Comparison of ENCODE assay signal across 18 cellular contexts in the genomic region with DNA sequence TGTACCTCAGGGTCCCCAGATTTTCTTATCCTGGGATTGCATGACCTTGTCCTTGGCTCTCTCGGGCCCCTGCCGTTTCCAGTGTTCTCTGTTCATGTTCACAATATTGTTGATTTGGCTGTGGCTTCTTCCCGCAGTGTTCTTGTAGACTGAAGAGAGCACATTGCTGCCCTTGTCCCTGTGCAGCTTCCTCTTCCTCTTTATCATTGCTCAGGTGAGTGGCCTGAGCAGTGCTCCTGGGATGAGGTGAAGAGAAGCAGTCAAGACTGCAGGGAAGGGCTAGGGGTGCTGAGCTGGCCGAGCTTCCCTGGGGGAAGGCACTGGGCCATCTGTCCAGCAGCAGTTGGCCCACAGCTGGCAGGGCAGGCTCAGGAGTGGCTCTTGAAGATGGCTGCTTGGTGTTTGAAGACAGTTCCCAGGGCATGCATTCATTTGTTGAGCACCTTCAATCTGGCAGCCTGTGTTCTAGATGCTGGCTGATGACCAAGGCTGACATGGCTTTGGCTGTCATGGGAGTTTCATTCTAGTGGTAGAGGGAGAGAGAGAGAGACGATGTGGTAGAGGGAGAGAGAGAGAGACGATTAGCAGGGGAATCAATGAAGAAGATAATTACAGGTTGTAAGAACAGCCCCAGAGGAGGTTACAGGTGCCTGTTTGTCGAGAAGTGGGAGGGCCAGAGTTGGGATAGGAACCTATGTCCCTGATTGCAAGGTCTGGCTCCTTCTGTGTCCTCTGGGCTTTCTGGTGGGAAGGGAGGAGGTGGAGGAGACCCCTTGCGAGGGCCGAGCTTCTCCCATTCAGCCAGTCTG. TPM values are rescaled to one million over a fixed set of nuclear protein-coding genes. Genes with fewer than 3 reads are reported as not detected.
A peak's percentile ranks its signal among the peaks of the same experiment; 100 is the strongest.
DNase-seq lines count a peak whose midpoint lies in the region; ATAC-seq and TF ChIP-seq lines count a peak whose summit lies in the region.
"Had no signal": no experiment of that assay in that cellular context is flagged by ENCODE, and none has a peak within 500 bp of the region (broad histone marks: within the 10 kb centered on the region; RNA-seq: fewer than 3 reads in every experiment).

No MANE protein-coding gene starts in this region.

- peak overlapping the region; percentile 96 for H3K27ac Mint-ChIP-seq in T-helper 17 cell
- H3K27ac Mint-ChIP-seq: H9 had no signal

- ATAC-seq in T-helper 17 cell (peak; percentile 20), HG02642 (IDR thresholded peaks at IDR 0.05; ENCODE audit: poor library complexity, unreplicated experiment) (no peak)
- ATAC-seq: A549, T-cell had no signal

- peak overlapping the region; percentile 15 for H3K23ac ChIP-seq in mesendoderm (ENCODE audit: low read length)

- H2BK5ac ChIP-seq in mesendoderm (ENCODE audit: low read length) = no peak overlapping the region

- peaks cover 100% of the 10 kb centered on the region for H4K20me1 ChIP-seq in smooth muscle cell (ENCODE audit: low read depth)

- H3K4me1 Mint-ChIP-seq in T-helper 17 cell = peaks cover 79% of the 10 kb centered on the region

- H3K79me2 ChIP-seq in mesendoderm (ENCODE audit: control insufficient read depth, insufficient read depth, low read length) = no peaks in the 10 kb centered on the region
- peaks cover 75% of the 10 kb centered on the region for H3K79me2 ChIP-seq in smooth muscle cell (ENCODE audit: low read depth)

- H3F3A ChIP-seq in smooth muscle cell (ENCODE audit: low read depth) = no peaks in the 10 kb centered on the region

- H3K4me2 ChIP-seq in mesendoderm (ENCODE audit: low read length) = no peak overlapping the region
- H3K4me2 ChIP-seq in smooth muscle cell = no peak overlapping the region
- H3K4me2 ChIP-seq: A549, KMS-11 had no signal

- WGBS in mesendoderm (ENCODE audit: extremely low coverage, insufficient coverage, low lambda C conversion rate) = no CpG with 5 or more reads among the region's 9 CpGs
- WGBS in smooth muscle cell (ENCODE audit: low lambda C conversion rate) = 74% methylated on average over 9 of the region's 9 CpGs

- H3K27ac ChIP-seq in mesendoderm (ENCODE audit: low read depth, low read length) (no peak overlapping the region), smooth muscle cell (ENCODE audit: low read depth) (no peak overlapping the region)
- H3K27ac ChIP-seq: A549, KMS-11, RWPE1, uterus had no signal

- no peak overlapping the region for H3K18ac ChIP-seq in mesendoderm (ENCODE audit: low read length)

- H3K56ac ChIP-seq in mesendoderm (ENCODE audit: low read length) = no peak overlapping the region

- no peaks in the 10 kb centered on the region for H3K36me3 ChIP-seq in mesendoderm (ENCODE audit: control insufficient read depth, insufficient read depth, low read length)
- no peaks in the 10 kb centered on the region for H3K36me3 ChIP-seq in smooth muscle cell (ENCODE audit: low read depth)
- H3K36me3 ChIP-seq: uterus had no signal

- no peak overlapping the region for H3K9ac ChIP-seq in mesendoderm (ENCODE audit: low read length)
- no peak overlapping the region for H3K9ac ChIP-seq in smooth muscle cell (ENCODE audit: low read depth)
- H3K9ac ChIP-seq: KMS-11 had no signal

- H3K9me3 ChIP-seq in T-helper 17 cell (ENCODE audit: control insufficient read depth, low read length, poor library complexity, severe bottlenecking) (no peaks in the 10 kb centered on the region), smooth muscle cell (replicated peaks; ENCODE audit: low read depth) (no peaks in the 10 kb centered on the region)
- H3K9me3 ChIP-seq: A549, uterus had no signal

- no peak overlapping the region for H2AK5ac ChIP-seq in mesendoderm (ENCODE audit: low read length)

- no peak overlapping the region for H2BK15ac ChIP-seq in mesendoderm (replicated peaks; ENCODE audit: low read depth)

- H3K36me3 Mint-ChIP-seq in T-helper 17 cell (ENCODE audit: low read depth) = peaks cover 2% of the 10 kb centered on the region

- H2BK120ac ChIP-seq in mesendoderm (ENCODE audit: low read depth, low read length) = no peak overlapping the region

- peak; percentile 26 for DNase-seq in NCI-H345 (lab: John Stamatoyannopoulos, UW)
- DNase-seq in NCI-H345 treated with DMSO at 0.1 percent for 48 hours (lab: John Stamatoyannopoulos, UW; ENCODE audit: unreplicated experiment) = no peak
- DNase-seq in NCI-H1105 treated with DMSO at 0.1 percent for 48 hours (lab: John Stamatoyannopoulos, UW) = peak; percentile 94
- no peak for DNase-seq in T-helper 17 cell
- no peak for DNase-seq in mesendoderm
- no peak for DNase-seq in smooth muscle cell (lab: John Stamatoyannopoulos, UW; ENCODE audit: unreplicated experiment)
- DNase-seq in NCI-H187 (lab: John Stamatoyannopoulos, UW) = no peak
- DNase-seq: C1 segment of cervical spinal cord, EL, H9, NCI-H1694 treated with DMSO at 0.1 percent for 48 hours, T-cell, uterus had no signal

- H2AFZ ChIP-seq in smooth muscle cell (ENCODE audit: low read depth) = no peak overlapping the region

- peaks cover 5% of the 10 kb centered on the region for H3K4me1 ChIP-seq in mesendoderm (ENCODE audit: control insufficient read depth, low read depth, low read length)
- H3K4me1 ChIP-seq in smooth muscle cell (ENCODE audit: low read depth) = no peaks in the 10 kb centered on the region
- H3K4me1 ChIP-seq: uterus had no signal

- H3K27me3 Mint-ChIP-seq in T-helper 17 cell = no peaks in the 10 kb centered on the region
- H3K27me3 Mint-ChIP-seq: T-cell had no signal

- H4K5ac ChIP-seq in mesendoderm (ENCODE audit: low read length) = no peak overlapping the region

- H3K4ac ChIP-seq in mesendoderm (ENCODE audit: low read depth, low read length) = no peak overlapping the region

- H3K4me3 ChIP-seq in mesendoderm (ENCODE audit: low read length) = no peak overlapping the region
- no peak overlapping the region for H3K4me3 ChIP-seq in smooth muscle cell
- H3K4me3 ChIP-seq: A549, uterus had no signal

- no peaks in the 10 kb centered on the region for H3K79me1 ChIP-seq in mesendoderm (ENCODE audit: low read length)

- TF ChIP-seq CTCF in smooth muscle cell (IDR thresholded peaks at IDR 0.05; ENCODE audit: borderline replicate concordance, insufficient read depth, poor library complexity, severe bottlenecking) = no peak

- H3K27me3 ChIP-seq in mesendoderm (ENCODE audit: insufficient read depth, low read length, poor library complexity) (no peaks in the 10 kb centered on the region), smooth muscle cell (ENCODE audit: low read depth) (no peaks in the 10 kb centered on the region)
- H3K27me3 ChIP-seq: uterus had no signal

- peak overlapping the region; percentile 64 for H3K4me3 Mint-ChIP-seq in T-helper 17 cell
- H3K4me3 Mint-ChIP-seq: H9, neural crest cell had no signal

- H4K8ac ChIP-seq in mesendoderm (ENCODE audit: low read depth, low read length) = no peak overlapping the region

RNA-seq across cellular contexts. Expression of gene BMAL1, which starts 17.4 kb away (rescaled TPM):
- 100 to 1,000 TPM; 143 to 144 TPM for total RNA-seq in T-helper 17 cell
- 6.2 TPM for polyA plus RNA-seq in mesendoderm (2013, experiment 1 of 2)
- polyA plus RNA-seq in mesendoderm (2013, experiment 2 of 2) = 5.2 TPM
- total RNA-seq in smooth muscle cell = 24.5 and 27.2 TPM in 2 replicates
- 9.9 and 21.2 TPM in 2 replicates for polyA plus RNA-seq in smooth muscle cell

Comparison
In these comparisons a context has a peak if more than half of its experiments do, and no peak if none do; other contexts are left out.
1. DNase-seq: peak in NCI-H345 (single experiment) and NCI-H1105 treated with DMSO at 0.1 percent for 48 hours (single experiment); none in NCI-H345 treated with DMSO at 0.1 percent for 48 hours (single experiment), T-helper 17 cell (0 of 3), mesendoderm (single experiment), smooth muscle cell (single experiment) and NCI-H187 (0 of 2).